In genomic region chr10:119450606-119451304, GRCh38 we compare ENCODE assay signal across 19 cellular contexts.
DNase-seq lines count a peak whose midpoint lies in the region; ATAC-seq, FAIRE-seq and TF ChIP-seq lines count a peak whose summit lies in the region.
"Had no signal": no experiment of that assay in that cellular context is flagged by ENCODE, and none has a peak within 500 bp of the region (broad histone marks: within the 10 kb centered on the region; RNA-seq: fewer than 3 reads in every experiment).

No MANE protein-coding gene starts in this region.

- H3K27ac Mint-ChIP-seq in astrocyte (ENCODE audit: unreplicated experiment) = no peak overlapping the region
- H3K27ac Mint-ChIP-seq: activated CD8-positive, alpha-beta T cell treated with anti-CD3 and anti-CD28 coated beads, Interleukin-2, amount 10 ng/mL, durations not matched to agents 7 days and 5 days; activated T-cell treated with anti-CD3 and anti-CD28 coated beads, Interleukin-2, amount 50 U/mL, for 72 hours; CD8-positive, alpha-beta T cell; T-helper 1 cell treated with Interleukin-12 subunit alpha and Interleukin-12 subunit beta and Interleukin-4 antibody, amounts not matched to agents 30 μg/mL and 1 μg/mL, for 36 hours had no signal

- no peak for TF ChIP-seq RAD21 in SK-N-SH (IDR thresholded peaks at IDR 0.05; ENCODE audit: low read length)

- no peak overlapping the region for H3K4me3 Mint-ChIP-seq in astrocyte (ENCODE audit: unreplicated experiment)
- H3K4me3 Mint-ChIP-seq: activated CD8-positive, alpha-beta T cell treated with anti-CD3 and anti-CD28 coated beads, Interleukin-2, amount 10 ng/mL, durations not matched to agents 7 days and 5 days; activated T-cell treated with anti-CD3 and anti-CD28 coated beads, Interleukin-2, amount 50 U/mL, for 72 hours; CD8-positive, alpha-beta T cell; T-helper 1 cell treated with Interleukin-12 subunit alpha and Interleukin-12 subunit beta and Interleukin-4 antibody, amounts not matched to agents 30 μg/mL and 1 μg/mL, for 36 hours had no signal

- no peak for FAIRE-seq in astrocyte (lab: Jason Lieb, UNC)
- FAIRE-seq: GM19239 had no signal

- CTCF ChIA-PET in SK-N-SH (lab: Yijun Ruan, JAX) = interaction anchor here (0.8 to 19.8 kb wide), 3 partner anchors 30 to 246 kb away, joined by 3 to 505 read pairs (median 3); partner anchors contain the start of gene GRK5

- H4K20me1 ChIP-seq in SK-N-SH (ENCODE audit: insufficient read depth) = no peaks in the 10 kb centered on the region
- peaks cover 15% of the 10 kb centered on the region for H4K20me1 ChIP-seq in astrocyte (ENCODE audit: insufficient read depth, low read length)

- no peaks in the 10 kb centered on the region for H3K9me3 Mint-ChIP-seq in astrocyte (ENCODE audit: unreplicated experiment)
- H3K9me3 Mint-ChIP-seq: activated T-cell treated with anti-CD3 and anti-CD28 coated beads, Interleukin-2, amount 50 U/mL, for 72 hours; CD8-positive, alpha-beta T cell; T-helper 1 cell treated with Interleukin-12 subunit alpha and Interleukin-12 subunit beta and Interleukin-4 antibody, amounts not matched to agents 30 μg/mL and 1 μg/mL, for 36 hours had no signal

- peaks cover 9% of the 10 kb centered on the region for H3K36me3 Mint-ChIP-seq in astrocyte (ENCODE audit: low read depth, unreplicated experiment)

- TF ChIP-seq POLR2A in upper lobe of left lung (IDR thresholded peaks at IDR 0.05) = no peak

- H3K4me3 ChIP-seq in SK-N-SH (ENCODE audit: low read depth in 2 of 2, low read length in 1 of 2) (no peak overlapping the region), astrocyte (ENCODE audit: insufficient read depth, low read depth, low read length) (no peak overlapping the region), upper lobe of left lung (no peak overlapping the region)
- H3K4me3 ChIP-seq: smooth muscle cell, thyroid gland had no signal

- H3K27me3 ChIP-seq in SK-N-SH (ENCODE audit: insufficient read depth) (no peaks in the 10 kb centered on the region), astrocyte (ENCODE audit: insufficient read depth, low read length) (no peaks in the 10 kb centered on the region), upper lobe of left lung (no peaks in the 10 kb centered on the region)
- H3K27me3 ChIP-seq: thyroid gland had no signal

- peaks cover 24% of the 10 kb centered on the region for H3K27me3 Mint-ChIP-seq in astrocyte (ENCODE audit: low read depth, unreplicated experiment)

- peaks cover 0 to 10% of the 10 kb centered on the region in 2 experiments; a peak in 1 of 4 replicates for H3K4me1 ChIP-seq in SK-N-SH (ENCODE audit: control insufficient read depth in 1 of 2, insufficient read depth in 2 of 2, low read depth in 1 of 2, low read length in 1 of 2)
- H3K4me1 ChIP-seq in astrocyte (ENCODE audit: insufficient read depth, low read length) = peaks cover 12% of the 10 kb centered on the region
- peaks cover 0 to 8% (median 0%) of the 10 kb centered on the region in 4 donors for H3K4me1 ChIP-seq in upper lobe of left lung

- no peaks in the 10 kb centered on the region for H3F3A ChIP-seq in SK-N-SH (replicated peaks; ENCODE audit: insufficient read depth)

- TF ChIP-seq EP300 in SK-N-SH (IDR thresholded peaks at IDR 0.05; ENCODE audit: borderline replicate concordance in 1 of 2, low read depth in 1 of 2, low read length in 1 of 2) (no peak), upper lobe of left lung (IDR thresholded peaks at IDR 0.05) (no peak)

- H3K9ac ChIP-seq in SK-N-SH (no peak overlapping the region), astrocyte (ENCODE audit: low read length) (no peak overlapping the region)

- H3K79me2 ChIP-seq in SK-N-SH (ENCODE audit: insufficient read depth) (no peaks in the 10 kb centered on the region), astrocyte (ENCODE audit: insufficient read depth, low read length) (no peaks in the 10 kb centered on the region)

- ATAC-seq in SK-N-SH treated with all-trans-retinoic acid at 6 μM for 48 hours = no peak
- no peak for ATAC-seq in upper lobe of left lung (ENCODE audit: low FRiP score in 2 of 2)
- ATAC-seq: activated CD8-positive, alpha-beta T cell treated with anti-CD3 and anti-CD28 coated beads, Interleukin-2, amount 10 ng/mL, durations not matched to agents 7 days and 5 days; activated T-cell treated with anti-CD3 and anti-CD28 coated beads, Interleukin-2, amount 50 U/mL, for 72 hours; CD8-positive, alpha-beta T cell had no signal

- H3K36me3 ChIP-seq in SK-N-SH (replicated peaks in 1 of 2; ENCODE audit: control insufficient read depth in 1 of 2, insufficient read depth in 2 of 2, low read length in 1 of 2) = peaks cover 0 to 9% of the 10 kb centered on the region in 2 experiments
- no peaks in the 10 kb centered on the region for H3K36me3 ChIP-seq in astrocyte (ENCODE audit: insufficient read depth, low read length)
- H3K36me3 ChIP-seq in upper lobe of left lung = peaks cover 0 to 97% (median 66%) of the 10 kb centered on the region in 4 donors

- H3K4me1 Mint-ChIP-seq in astrocyte (ENCODE audit: low read depth, unreplicated experiment) = peaks cover 4% of the 10 kb centered on the region

- H3K27ac ChIP-seq in SK-N-SH (ENCODE audit: low read depth in 2 of 2, low read length in 1 of 2) (no peak overlapping the region), astrocyte (ENCODE audit: low read depth, low read length) (no peak overlapping the region), upper lobe of left lung (peak overlapping the region in 3 of 4 donors; percentile 35 to 48 (median 42))
- H3K27ac ChIP-seq: 22Rv1, VCaP had no signal

- WGBS in SK-N-SH (ENCODE audit: low lambda C conversion rate) = 63% methylated on average over 11 of the region's 16 CpGs
- 77 to 83% methylated on average over 10 to 11 of the region's 16 CpGs for WGBS in upper lobe of left lung, 2 donors

- H2AFZ ChIP-seq in SK-N-SH (ENCODE audit: low read depth) = no peak overlapping the region
- H2AFZ ChIP-seq in astrocyte (ENCODE audit: low read depth, low read length) = no peak overlapping the region

- no peaks in the 10 kb centered on the region for H3K9me2 ChIP-seq in SK-N-SH

- H3K4me2 ChIP-seq in SK-N-SH (peak overlapping the region; percentile 41; the same call in 1 of the 2 replicates), astrocyte (ENCODE audit: low read length) (peak overlapping the region; percentile 60)
- H3K4me2 ChIP-seq: smooth muscle cell had no signal

- H3K9me3 ChIP-seq in SK-N-SH (no peaks in the 10 kb centered on the region), astrocyte (ENCODE audit: insufficient read depth, low read depth, low read length) (no peaks in the 10 kb centered on the region), upper lobe of left lung (no peaks in the 10 kb centered on the region)
- H3K9me3 ChIP-seq: thyroid gland had no signal

- POLR2A ChIA-PET in SK-N-SH (lab: Yijun Ruan, JAX) = no interaction called here

- DNase-seq in SK-N-SH (no peak), astrocyte (ENCODE audit: low read depth) (no peak), hepatic stellate cell (ENCODE audit: low spot score) (peak; percentile 32), upper lobe of left lung (no peak), inferior parietal cortex (ENCODE audit: extremely low spot score) (no peak), NCI-H1694 (lab: John Stamatoyannopoulos, UW) (no peak)
- DNase-seq in stimulated activated CD4-positive, alpha-beta T cell treated with anti-CD3 and anti-CD28 coated beads, Interleukin-15, amount 100 ng/mL, for 24 hours = no peak
- DNase-seq: activated CD8-positive, alpha-beta T cell treated with anti-CD3 and anti-CD28 coated beads, Interleukin-2, amount 10 ng/mL, durations not matched to agents 7 days and 5 days; activated T-cell treated with anti-CD3 and anti-CD28 coated beads, Interleukin-2, amount 50 U/mL, for 72 hours; CD8-positive, alpha-beta T cell; NCI-H1436 treated with DMSO at 0.1 percent for 48 hours; NCI-H345; thyroid gland had no signal

- TF ChIP-seq CTCF in SK-N-SH (IDR thresholded peaks at IDR 0.05) (no peak), astrocyte (IDR thresholded peaks at IDR 0.05; ENCODE audit: insufficient read depth, low read depth, low read length) (no peak), upper lobe of left lung (IDR thresholded peaks at IDR 0.05) (no peak)

TF ChIP-seq in SK-N-SH, 30 proteins besides CTCF, POLR2A, EP300 and RAD21:
- TF ChIP-seq, protein P1, sequence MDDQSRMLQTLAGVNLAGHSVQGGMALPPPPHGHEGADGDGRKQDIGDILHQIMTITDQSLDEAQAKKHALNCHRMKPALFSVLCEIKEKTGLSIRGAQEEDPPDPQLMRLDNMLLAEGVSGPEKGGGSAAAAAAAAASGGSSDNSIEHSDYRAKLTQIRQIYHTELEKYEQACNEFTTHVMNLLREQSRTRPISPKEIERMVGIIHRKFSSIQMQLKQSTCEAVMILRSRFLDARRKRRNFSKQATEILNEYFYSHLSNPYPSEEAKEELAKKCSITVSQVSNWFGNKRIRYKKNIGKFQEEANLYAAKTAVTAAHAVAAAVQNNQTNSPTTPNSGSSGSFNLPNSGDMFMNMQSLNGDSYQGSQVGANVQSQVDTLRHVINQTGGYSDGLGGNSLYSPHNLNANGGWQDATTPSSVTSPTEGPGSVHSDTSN (IDR thresholded peaks at IDR 0.05) = no peak
- peak; percentile 13; the same call in 1 of the 2 replicates for TF ChIP-seq FOSL2 (IDR thresholded peaks at IDR 0.05; ENCODE audit: borderline replicate concordance, low read depth)

TF ChIP-seq in SK-N-SH treated with all-trans-retinoic acid at 6 μM for 48 hours, 23 proteins besides CTCF, POLR2A, EP300 and RAD21 (continues in another document):
- TF ChIP-seq PPARA (CRISPR knock-in tag; IDR thresholded peaks at IDR 0.05; ENCODE audit: borderline replicate concordance) (no peak), TOX (CRISPR knock-in tag; IDR thresholded peaks at IDR 0.05; ENCODE audit: borderline replicate concordance) (no peak), ZNF70 (CRISPR knock-in tag; IDR thresholded peaks at IDR 0.05) (no peak), ESRRG (CRISPR knock-in tag; IDR thresholded peaks at IDR 0.05) (no peak), ZNF565 (CRISPR knock-in tag; conservative IDR thresholded peaks at IDR 0.05; ENCODE audit: low read depth) (no peak), ZC3H10 (CRISPR knock-in tag; IDR thresholded peaks at IDR 0.05) (no peak), ZNF8 (CRISPR knock-in tag; IDR thresholded peaks at IDR 0.05) (no peak), RARB (CRISPR knock-in tag; IDR thresholded peaks at IDR 0.05) (no peak), SNAI2 (CRISPR knock-in tag; IDR thresholded peaks at IDR 0.05) (no peak), ZFP30 (CRISPR knock-in tag; IDR thresholded peaks at IDR 0.05) (no peak)
- TF ChIP-seq, protein P2, sequence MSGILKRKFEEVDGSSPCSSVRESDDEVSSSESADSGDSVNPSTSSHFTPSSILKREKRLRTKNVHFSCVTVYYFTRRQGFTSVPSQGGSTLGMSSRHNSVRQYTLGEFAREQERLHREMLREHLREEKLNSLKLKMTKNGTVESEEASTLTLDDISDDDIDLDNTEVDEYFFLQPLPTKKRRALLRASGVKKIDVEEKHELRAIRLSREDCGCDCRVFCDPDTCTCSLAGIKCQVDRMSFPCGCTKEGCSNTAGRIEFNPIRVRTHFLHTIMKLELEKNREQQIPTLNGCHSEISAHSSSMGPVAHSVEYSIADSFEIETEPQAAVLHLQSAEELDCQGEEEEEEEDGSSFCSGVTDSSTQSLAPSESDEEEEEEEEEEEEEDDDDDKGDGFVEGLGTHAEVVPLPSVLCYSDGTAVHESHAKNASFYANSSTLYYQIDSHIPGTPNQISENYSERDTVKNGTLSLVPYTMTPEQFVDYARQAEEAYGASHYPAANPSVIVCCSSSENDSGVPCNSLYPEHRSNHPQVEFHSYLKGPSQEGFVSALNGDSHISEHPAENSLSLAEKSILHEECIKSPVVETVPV (CRISPR knock-in tag; IDR thresholded peaks at IDR 0.05) = no peak

Comparison
In these comparisons a context has a peak if more than half of its experiments do, and no peak if none do; other contexts are left out.
1. H3K27ac ChIP-seq: peak in upper lobe of left lung (3 of 4); none in SK-N-SH (0 of 2) and astrocyte (single experiment).